Comparison of ENCODE assay signal across 2 cellular contexts in the genomic region with DNA sequence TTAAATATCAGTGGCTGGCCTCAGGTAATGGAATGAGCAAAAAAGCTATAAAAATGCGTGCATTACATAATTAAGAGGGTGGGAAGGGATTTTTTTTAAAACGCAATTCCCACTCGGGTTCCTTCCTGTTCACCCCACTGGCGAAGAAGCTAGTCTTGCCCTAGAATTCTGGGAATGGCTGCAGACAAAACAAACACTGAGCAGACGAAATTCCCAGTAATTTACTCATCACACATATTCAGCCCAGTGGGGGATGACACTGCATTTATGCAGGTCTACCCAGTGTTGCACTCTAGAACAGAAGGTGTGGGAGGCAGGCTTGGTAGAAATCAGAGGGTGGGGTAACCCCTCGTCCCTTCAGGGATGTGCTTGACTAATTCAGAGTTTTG.
TF ChIP-seq lines count a peak whose summit lies in the region.

No MANE protein-coding gene starts in this region.

TF ChIP-seq in IMR-90, 13 proteins besides CTCF, POLR2A, EP300 and RAD21 (continued from another document):
- TF ChIP-seq, protein P1, sequence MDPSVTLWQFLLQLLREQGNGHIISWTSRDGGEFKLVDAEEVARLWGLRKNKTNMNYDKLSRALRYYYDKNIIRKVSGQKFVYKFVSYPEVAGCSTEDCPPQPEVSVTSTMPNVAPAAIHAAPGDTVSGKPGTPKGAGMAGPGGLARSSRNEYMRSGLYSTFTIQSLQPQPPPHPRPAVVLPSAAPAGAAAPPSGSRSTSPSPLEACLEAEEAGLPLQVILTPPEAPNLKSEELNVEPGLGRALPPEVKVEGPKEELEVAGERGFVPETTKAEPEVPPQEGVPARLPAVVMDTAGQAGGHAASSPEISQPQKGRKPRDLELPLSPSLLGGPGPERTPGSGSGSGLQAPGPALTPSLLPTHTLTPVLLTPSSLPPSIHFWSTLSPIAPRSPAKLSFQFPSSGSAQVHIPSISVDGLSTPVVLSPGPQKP (IDR thresholded peaks at IDR 0.05; ENCODE audit: borderline replicate concordance, low read depth, low read length) = no peak
- TF ChIP-seq RCOR1 (IDR thresholded peaks at IDR 0.05; ENCODE audit: insufficient replicate concordance, low read length) (no peak), CEBPB (IDR thresholded peaks at IDR 0.05; ENCODE audit: low read depth, low read length) (peak; percentile 9; the same call in 1 of the 2 replicates), SMC3 (IDR thresholded peaks at IDR 0.05; ENCODE audit: low read depth, low read length) (no peak), CHD1 (IDR thresholded peaks at IDR 0.05; ENCODE audit: low read depth, low read length) (no peak), RFX5 (IDR thresholded peaks at IDR 0.05; ENCODE audit: low read depth, low read length) (no peak), NFE2L2 (IDR thresholded peaks at IDR 0.05; ENCODE audit: low read depth, low read length) (peak; percentile 93)
- TF ChIP-seq, protein P2, sequence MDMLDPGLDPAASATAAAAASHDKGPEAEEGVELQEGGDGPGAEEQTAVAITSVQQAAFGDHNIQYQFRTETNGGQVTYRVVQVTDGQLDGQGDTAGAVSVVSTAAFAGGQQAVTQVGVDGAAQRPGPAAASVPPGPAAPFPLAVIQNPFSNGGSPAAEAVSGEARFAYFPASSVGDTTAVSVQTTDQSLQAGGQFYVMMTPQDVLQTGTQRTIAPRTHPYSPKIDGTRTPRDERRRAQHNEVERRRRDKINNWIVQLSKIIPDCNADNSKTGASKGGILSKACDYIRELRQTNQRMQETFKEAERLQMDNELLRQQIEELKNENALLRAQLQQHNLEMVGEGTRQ (IDR thresholded peaks at IDR 0.05; ENCODE audit: low read depth, low read length) = no peak

TF ChIP-seq in HEK293T, 16 proteins besides CTCF, POLR2A, EP300 and RAD21 (continued from another document):
- TF ChIP-seq CTBP1 (IDR thresholded peaks at IDR 0.05; ENCODE audit: borderline replicate concordance) (no peak), SUZ12 (IDR thresholded peaks at IDR 0.05) (no peak), HDGF (IDR thresholded peaks at IDR 0.05; ENCODE audit: borderline replicate concordance) (no peak), ZNF384 (IDR thresholded peaks at IDR 0.05) (no peak), L3MBTL2 (conservative IDR thresholded peaks at IDR 0.05) (no peak), FOXK2 (IDR thresholded peaks at IDR 0.05) (no peak), BHLHE40 (IDR thresholded peaks at IDR 0.05; ENCODE audit: borderline replicate concordance) (no peak)
TF ChIP-seq in HEK293T: peak in this region for 0.
